In genomic region chr5:167573274-167574127, GRCh38 we compare ENCODE assay signal across 8 cellular contexts.
DNase-seq lines count a peak whose midpoint lies in the region; ATAC-seq and TF ChIP-seq lines count a peak whose summit lies in the region.

No MANE protein-coding gene starts in this region.

- H3K9me3 ChIP-seq in heart right ventricle (no peaks in the 10 kb centered on the region), aorta (ENCODE audit: control insufficient read depth, low read length) (peaks cover 1% of the 10 kb centered on the region)

- H3K27ac Mint-ChIP-seq in CD14-positive monocyte, result no peak overlapping the region

- no peak for TF ChIP-seq CTCF in heart right ventricle (IDR thresholded peaks at IDR 0.05)
- peak; percentile 19 for TF ChIP-seq CTCF in astrocyte of the cerebellum (IDR thresholded peaks at IDR 0.05; ENCODE audit: low read depth, low read length, missing control alignments)
- TF ChIP-seq CTCF in kidney epithelial cell (IDR thresholded peaks at IDR 0.05; ENCODE audit: insufficient read depth, low read length, poor library complexity, severe bottlenecking), result peak; percentile 7
- no peak for TF ChIP-seq CTCF in CD14-positive monocyte (IDR thresholded peaks at IDR 0.05)

- 2% methylated on average over 25 of the region's 25 CpGs for WGBS in heart right ventricle, 2 donors
- WGBS in aorta, 2 donors, result 4% methylated on average over 25 of the region's 25 CpGs

- H3K27ac ChIP-seq in heart right ventricle, result no peak overlapping the region
- H3K27ac ChIP-seq in aorta (ENCODE audit: low read depth in 1 of 2, low read length in 2 of 2), result no peak overlapping the region

- H3K4me3 ChIP-seq in heart right ventricle, result peak overlapping the region in 8 of 10 donors; percentile 12 to 28 (median 24)
- H3K4me3 ChIP-seq in astrocyte of the cerebellum (ENCODE audit: low read depth, low read length), result peak overlapping the region; percentile 51
- H3K4me3 ChIP-seq in kidney epithelial cell (ENCODE audit: low read depth, low read length), result peak overlapping the region; percentile 47
- peak overlapping the region; percentile 34 to 41 for H3K4me3 ChIP-seq in aorta (ENCODE audit: low read length in 2 of 2)

- DNase-seq in heart right ventricle, result no peak
- DNase-seq in Right ventricle myocardium superior, result no peak
- peak; percentile 40 for DNase-seq in astrocyte of the cerebellum (ENCODE audit: low read depth)
- DNase-seq in kidney epithelial cell (ENCODE audit: low read depth), result peak; percentile 28
- DNase-seq in aorta, result no peak
- DNase-seq in CD14-positive monocyte (ENCODE audit: low spot score), result no peak
- no peak for DNase-seq in stimulated activated naive CD4-positive, alpha-beta T cell treated with Interleukin-2 at 50 U/mL for 16 hours (lab: John Stamatoyannopoulos, UW)
- no peak for DNase-seq in GF-D8 (lab: John Stamatoyannopoulos, UW)

- H3K36me3 ChIP-seq in heart right ventricle (no peaks in the 10 kb centered on the region), kidney epithelial cell (ENCODE audit: control insufficient read depth, insufficient read depth, low read length) (no peaks in the 10 kb centered on the region), aorta (ENCODE audit: control insufficient read depth in 1 of 2, insufficient read depth in 2 of 2, low read length in 1 of 2) (no peaks in the 10 kb centered on the region)

- in situ Hi-C loops in astrocyte of the cerebellum (cut with HindIII; ENCODE audit: low sequenced_read_pairs), result no loop called here

- intact Hi-C loops in heart right ventricle (cut with DNase I) (loop anchor here in 3 of 10 donors (10.0 kb wide), 2 partner anchors 641 to 651 kb away; no protein-coding TSS in a partner anchor), Right ventricle myocardium superior (cut with DNase I) (no loop called here), aorta (cut with DNase I) (loop anchor here (10.0 kb wide), 2 partner anchors 451 to 641 kb away; no protein-coding TSS in a partner anchor), CD14-positive monocyte (cut with micrococcal nuclease) (no loop called here)

- peaks cover 0 to 2% (median 0%) of the 10 kb centered on the region in 7 donors for H3K9me3 Mint-ChIP-seq in CD14-positive monocyte

- H3K27me3 ChIP-seq in heart right ventricle (peaks cover 0 to 95% (median 67%) of the 10 kb centered on the region in 7 donors), kidney epithelial cell (ENCODE audit: control insufficient read depth, insufficient read depth, low read length) (no peaks in the 10 kb centered on the region), aorta (ENCODE audit: control insufficient read depth in 1 of 2, insufficient read depth in 2 of 2, low read length in 1 of 2) (peaks cover 0 to 2% of the 10 kb centered on the region in 2 donors)

- H3K4me1 Mint-ChIP-seq in CD14-positive monocyte, result no peaks in the 10 kb centered on the region

- peaks cover 25 to 28% (median 26%) of the 10 kb centered on the region in 3 donors for H3K27me3 Mint-ChIP-seq in CD14-positive monocyte (ENCODE audit: low read depth in 3 of 3)

- ATAC-seq in heart right ventricle (peak in 2 of 8 donors; percentile 27 to 31), Right ventricle myocardium superior (ENCODE audit: poor library complexity) (no peak), aorta (ENCODE audit: low FRiP score) (peak; percentile 36)

- no peaks in the 10 kb centered on the region for H3K36me3 Mint-ChIP-seq in CD14-positive monocyte

- H3K4me1 ChIP-seq in heart right ventricle (peaks cover 0 to 13% (median 6%) of the 10 kb centered on the region in 9 donors), aorta (ENCODE audit: control insufficient read depth in 1 of 2, insufficient read depth in 2 of 2, low read length in 2 of 2) (no peaks in the 10 kb centered on the region)

- peak overlapping the region in 1 of 2 donors; percentile 35 for H3K4me3 Mint-ChIP-seq in CD14-positive monocyte

Comparison
In these comparisons a context has a peak if more than half of its experiments do, and no peak if none do; other contexts are left out.
1. DNase-seq: peak in astrocyte of the cerebellum (single experiment) and kidney epithelial cell (single experiment); none in heart right ventricle (0 of 2), Right ventricle myocardium superior (single experiment), aorta (0 of 2), CD14-positive monocyte (single experiment), stimulated activated naive CD4-positive, alpha-beta T cell treated with Interleukin-2 at 50 U/mL for 16 hours (single experiment) and GF-D8 (single experiment).
2. CTCF ChIP-seq: peak in astrocyte of the cerebellum (single experiment) and kidney epithelial cell (single experiment); none in heart right ventricle (0 of 9) and CD14-positive monocyte (single experiment).
3. intact Hi-C loops: an anchor here in aorta (10.0 kb wide); none called in Right ventricle myocardium superior and CD14-positive monocyte.
4. Peak in every context shown above with its lines, with median percentiles within 50 percentile points of each other: H3K4me3 ChIP-seq.